Comparison of ENCODE assay signal across 15 cellular contexts in genomic region chr1:32266926-32267645, GRCh38. TPM values are rescaled to one million over a fixed set of nuclear protein-coding genes. Genes with fewer than 3 reads are reported as not detected.
DNase-seq lines count a peak whose midpoint lies in the region; ATAC-seq, FAIRE-seq and TF ChIP-seq lines count a peak whose summit lies in the region.
"Had no signal": no experiment of that assay in that cellular context is flagged by ENCODE, and none has a peak within 500 bp of the region (broad histone marks: within the 10 kb centered on the region; RNA-seq: fewer than 3 reads in every experiment).

No MANE protein-coding gene starts in this region.

- no peak overlapping the region for H2AFZ ChIP-seq in HepG2 (ENCODE audit: low read length)

- H3K4me2 ChIP-seq in BLaER1 (peak overlapping the region; percentile 57), HepG2 (ENCODE audit: low read depth, low read length) (peak overlapping the region; percentile 36; the same call in 1 of the 2 replicates)

- H3K4me3 ChIP-seq in BLaER1: no peak overlapping the region
- H3K4me3 ChIP-seq in adipocyte (ENCODE audit: low read length): no peak overlapping the region
- no peak overlapping the region for H3K4me3 ChIP-seq in HepG2 (replicated peaks in 1 of 3; ENCODE audit: insufficient read depth in 1 of 3, low read depth in 2 of 3, low read length in 3 of 3)
- H3K4me3 ChIP-seq in thyroid gland (replicated peaks in 1 of 3): no peak overlapping the region

- no TSS peak for BruUV-seq in HepG2 (replicated peaks; lab: Mats Ljungman, UMichigan)

- no peak for FAIRE-seq in HepG2 (lab: Jason Lieb, UNC)

- no peaks in the 10 kb centered on the region for H3K79me2 ChIP-seq in HepG2 (ENCODE audit: insufficient read depth, low read length)

- TF ChIP-seq EP300 in HepG2 (IDR thresholded peaks at IDR 0.05; ENCODE audit: low read depth in 2 of 2, low read length in 2 of 2): no peak
- TF ChIP-seq EP300 in HepG2 (CRISPR knock-in tag; IDR thresholded peaks at IDR 0.05; ENCODE audit: borderline replicate concordance): no peak

- H3K9ac ChIP-seq in BLaER1: no peak overlapping the region; the same call in 1 of the 2 replicates
- H3K9ac ChIP-seq in adipocyte (ENCODE audit: low read length): no peak overlapping the region
- no peak overlapping the region for H3K9ac ChIP-seq in HepG2 (ENCODE audit: insufficient read depth, low read depth, low read length)

- TF ChIP-seq CTCF in HepG2 (CRISPR knock-in tag; IDR thresholded peaks at IDR 0.05) (no peak), thyroid gland (IDR thresholded peaks at IDR 0.05) (no peak)

- POLR2A ChIA-PET in HepG2 (lab: Yijun Ruan, JAX): interaction anchor here (2.6 kb wide), 1 partner anchor 17 kb away, joined by 12 read pairs; the partner anchor contains the start of gene LCK

- H4K20me1 ChIP-seq in BLaER1: no peaks in the 10 kb centered on the region
- H4K20me1 ChIP-seq in HepG2 (ENCODE audit: insufficient read depth, low read length): no peaks in the 10 kb centered on the region

- WGBS in HepG2 (ENCODE audit: low lambda C conversion rate): 29% methylated on average over 8 of the region's 8 CpGs
- 63% methylated on average over 8 of the region's 8 CpGs for WGBS in thyroid gland, 2 donors

- in situ Hi-C loops in HepG2 (cut with HindIII; ENCODE audit: extremely low pct_ligation_motif_present, low pct_unique_long_range_greater_than_20kb): no loop called here
- in situ Hi-C loops in G401 (cut with HindIII; ENCODE audit: low sequenced_read_pairs): no loop called here

- DNase-seq in HCEC 1CT (peak; percentile 81), adipocyte (ENCODE audit: low read depth) (peak; percentile 54), HepG2 (ENCODE audit: low spot score) (peak; percentile 39), GM19238 (ENCODE audit: insufficient read length, low spot score) (no peak), thyroid gland (no peak), COLO668 (lab: John Stamatoyannopoulos, UW; ENCODE audit: unreplicated experiment) (no peak), G401 (ENCODE audit: low spot score) (no peak)
- DNase-seq: amygdala, DMS53, foreskin melanocyte, left ventricle myocardium superior had no signal

- H3K4me1 ChIP-seq in BLaER1: peaks cover 56% of the 10 kb centered on the region
- peaks cover 19% of the 10 kb centered on the region for H3K4me1 ChIP-seq in adipocyte (ENCODE audit: control insufficient read depth, insufficient read depth, low read length)
- H3K4me1 ChIP-seq in HepG2 (ENCODE audit: insufficient read depth, low read length): peaks cover 34% of the 10 kb centered on the region
- no peaks in the 10 kb centered on the region for H3K4me1 ChIP-seq in thyroid gland

- peak overlapping the region; percentile 56 for H3K27ac ChIP-seq in BLaER1
- no peak overlapping the region for H3K27ac ChIP-seq in HepG2 (ENCODE audit: extremely low read length, insufficient read depth, low read length)
- H3K27ac ChIP-seq in thyroid gland: no peak overlapping the region
- H3K27ac ChIP-seq: HL-60 had no signal

- H3K9me3 ChIP-seq in BLaER1: no peaks in the 10 kb centered on the region
- H3K9me3 ChIP-seq in adipocyte (ENCODE audit: control insufficient read depth, low read length): no peaks in the 10 kb centered on the region
- H3K9me3 ChIP-seq in HepG2 (ENCODE audit: low read length): no peaks in the 10 kb centered on the region
- no peaks in the 10 kb centered on the region for H3K9me3 ChIP-seq in thyroid gland

- TF ChIP-seq RAD21 in HepG2 (CRISPR knock-in tag; IDR thresholded peaks at IDR 0.05): no peak

- H3K36me3 ChIP-seq in BLaER1 (no peaks in the 10 kb centered on the region), adipocyte (ENCODE audit: control insufficient read depth, insufficient read depth, low read length, severe bottlenecking) (no peaks in the 10 kb centered on the region), HepG2 (replicated peaks in 1 of 2; ENCODE audit: control insufficient read depth in 1 of 2, insufficient read depth in 2 of 2, low read length in 2 of 2) (no peaks in the 10 kb centered on the region), thyroid gland (no peaks in the 10 kb centered on the region)

- H3K27me3 ChIP-seq in BLaER1 (no peaks in the 10 kb centered on the region), adipocyte (replicated peaks; ENCODE audit: control insufficient read depth, insufficient read depth, low read length) (no peaks in the 10 kb centered on the region), HepG2 (ENCODE audit: control insufficient read depth in 1 of 2, insufficient read depth in 2 of 2, low read length in 2 of 2) (0 out of 5 replicates have a peak, but pooled peaks cover 0 to 2% of the 10 kb centered on the region in 2 experiments), thyroid gland (no peaks in the 10 kb centered on the region)

- intact Hi-C loops in HepG2 (cut with micrococcal nuclease; ENCODE audit: unreplicated experiment) (no loop called here), thyroid gland (cut with DNase I) (no loop called here)

- ATAC-seq in HepG2: peak; percentile 46
- ATAC-seq: HCT116, left ventricle myocardium superior, sciatic nerve had no signal

- no peak for TF ChIP-seq POLR2A in HepG2 (IDR thresholded peaks at IDR 0.05; ENCODE audit: insufficient read depth in 1 of 2, low read depth in 2 of 2, low read length in 2 of 2)
- TF ChIP-seq POLR2A in thyroid gland (IDR thresholded peaks at IDR 0.05): no peak

- CTCF ChIA-PET in HepG2 (lab: Yijun Ruan, JAX; ENCODE audit: low intra/inter-chr PET ratio, low total read pairs): no interaction called here

RNA-seq across cellular contexts. Expression of gene LCK, which starts 16.0 kb away (rescaled TPM):
- 0.83 and 0.93 TPM in 2 replicates for total RNA-seq in HepG2 (2016; rRNA removed; fragmentation: Illumina TruSeq; extraction: Trizol)
- total RNA-seq in HepG2 (2016; cell fraction: cytosol; rRNA removed; fragmentation: Illumina TruSeq; extraction: Trizol; ENCODE audit: low read depth): 0.30 TPM in 1 of 2 replicates, not detected in the other
- total RNA-seq in HepG2 (2016; cell fraction: insoluble cytoplasmic fraction; rRNA removed; fragmentation: Illumina TruSeq; extraction: Trizol): 0.54 and 0.61 TPM in 2 replicates
- 0.31 and 0.40 TPM in 2 replicates for total RNA-seq in HepG2 (2016; cell fraction: membrane; rRNA removed; fragmentation: Illumina TruSeq; extraction: Trizol)
- total RNA-seq in HepG2 (2016; cell fraction: nucleus; rRNA removed; fragmentation: Illumina TruSeq; extraction: Trizol): 0.40 and 1.3 TPM in 2 replicates
- polyA plus RNA-seq in HepG2 (2011; rRNA removed): 1.8 and 3.1 TPM in 2 replicates
- polyA plus RNA-seq in HepG2 (2011; cell fraction: cytosol; rRNA removed): 1.6 and 2.2 TPM in 2 replicates
- polyA plus RNA-seq in HepG2 (2011; cell fraction: nucleus; rRNA removed): 5.1 and 6.4 TPM in 2 replicates
- polyA plus RNA-seq in HepG2 (2012): 1.2 and 1.3 TPM in 2 replicates
- polyA plus RNA-seq in HepG2 (2016; cell fraction: cytosol; fragmentation: Illumina TruSeq; extraction: Trizol; ENCODE audit: low read depth): 0.06 and 0.08 TPM in 2 replicates
- 0.60 and 0.75 TPM in 2 replicates for polyA plus RNA-seq in HepG2 (2016; cell fraction: insoluble cytoplasmic fraction; fragmentation: Illumina TruSeq; extraction: Trizol; ENCODE audit: low read depth)
- polyA plus RNA-seq in HepG2 (2016; cell fraction: membrane; fragmentation: Illumina TruSeq; extraction: Trizol; ENCODE audit: low read depth): 0.17 and 0.27 TPM in 2 replicates
- polyA plus RNA-seq in HepG2 (2016; cell fraction: nucleus; fragmentation: Illumina TruSeq; extraction: Trizol; ENCODE audit: insufficient read depth, low read depth): 0.71 and 1.1 TPM in 2 replicates
- polyA minus RNA-seq in HepG2 (2011; rRNA and poly(A)+ RNA removed; ENCODE audit: low replicate concordance): 0.42 and 2.6 TPM in 2 replicates
- 1.2 and 1.3 TPM in 2 replicates for polyA minus RNA-seq in HepG2 (2011; cell fraction: cytosol; rRNA and poly(A)+ RNA removed)
- 0.75 and 2.3 TPM in 2 replicates for polyA minus RNA-seq in HepG2 (2011; cell fraction: nucleus; rRNA and poly(A)+ RNA removed)
- 1 to 10 TPM; 2.2 to 4.0 (median 3.5) TPM for total RNA-seq in thyroid gland
- total RNA-seq in G401 (2014; rRNA removed; shearing (Covaris generic)): not detected in 2 replicates

RNA-seq across cellular contexts. Expression of gene FAM167B, which starts 20.1 kb away (rescaled TPM):
- total RNA-seq in HepG2 (2016; rRNA removed; fragmentation: Illumina TruSeq; extraction: Trizol) (0.15 and 0.45 TPM in 2 replicates), thyroid gland (1 to 10 TPM; 3.6 to 5.6 (median 4.1) TPM)
- total RNA-seq in HepG2 (2016; cell fraction: cytosol; rRNA removed; fragmentation: Illumina TruSeq; extraction: Trizol; ENCODE audit: low read depth): 0.30 TPM in 1 of 2 replicates, not detected in the other
- total RNA-seq in HepG2 (2016; cell fraction: insoluble cytoplasmic fraction; rRNA removed; fragmentation: Illumina TruSeq; extraction: Trizol): 0.28 TPM in 1 of 2 replicates, not detected in the other
- total RNA-seq in HepG2 (2016; cell fraction: membrane; rRNA removed; fragmentation: Illumina TruSeq; extraction: Trizol): 0.31 and 0.65 TPM in 2 replicates
- total RNA-seq in HepG2 (2016; cell fraction: nucleus; rRNA removed; fragmentation: Illumina TruSeq; extraction: Trizol): 0.41 TPM in 1 of 2 replicates, not detected in the other
- 0.70 and 1.1 TPM in 2 replicates for polyA plus RNA-seq in HepG2 (2011; rRNA removed)
- polyA plus RNA-seq in HepG2 (2011; cell fraction: cytosol; rRNA removed): 0.67 and 1.1 TPM in 2 replicates
- 0.51 and 0.55 TPM in 2 replicates for polyA plus RNA-seq in HepG2 (2011; cell fraction: nucleus; rRNA removed)
- 0.94 and 1.4 TPM in 2 replicates for polyA plus RNA-seq in HepG2 (2012)
- polyA plus RNA-seq in HepG2 (2016; cell fraction: cytosol; fragmentation: Illumina TruSeq; extraction: Trizol; ENCODE audit: low read depth): 0.37 and 0.38 TPM in 2 replicates
- 0.44 and 0.56 TPM in 2 replicates for polyA plus RNA-seq in HepG2 (2016; cell fraction: insoluble cytoplasmic fraction; fragmentation: Illumina TruSeq; extraction: Trizol; ENCODE audit: low read depth)
- polyA plus RNA-seq in HepG2 (2016; cell fraction: membrane; fragmentation: Illumina TruSeq; extraction: Trizol; ENCODE audit: low read depth): 0.42 and 0.56 TPM in 2 replicates
- polyA plus RNA-seq in HepG2 (2016; cell fraction: nucleus; fragmentation: Illumina TruSeq; extraction: Trizol; ENCODE audit: insufficient read depth, low read depth): 0.89 TPM in 1 of 2 replicates, not detected in the other
- polyA minus RNA-seq in HepG2 (2011; rRNA and poly(A)+ RNA removed; ENCODE audit: low replicate concordance): 0.44 and 1.3 TPM in 2 replicates
- polyA minus RNA-seq in HepG2 (2011; cell fraction: cytosol; rRNA and poly(A)+ RNA removed): 0.70 TPM in 1 of 2 replicates, not detected in the other
- polyA minus RNA-seq in HepG2 (2011; cell fraction: nucleus; rRNA and poly(A)+ RNA removed): not detected in 2 replicates
- not detected in 2 replicates for total RNA-seq in G401 (2014; rRNA removed; shearing (Covaris generic))

RNA-seq across cellular contexts. Expression of gene HDAC1, which starts 24.8 kb away (rescaled TPM):
- 93.5 and 109 TPM in 2 replicates for total RNA-seq in HepG2 (2016; rRNA removed; fragmentation: Illumina TruSeq; extraction: Trizol)
- 18.6 and 19.6 TPM in 2 replicates for total RNA-seq in HepG2 (2016; cell fraction: cytosol; rRNA removed; fragmentation: Illumina TruSeq; extraction: Trizol; ENCODE audit: low read depth)
- total RNA-seq in HepG2 (2016; cell fraction: insoluble cytoplasmic fraction; rRNA removed; fragmentation: Illumina TruSeq; extraction: Trizol): 97.8 and 111 TPM in 2 replicates
- total RNA-seq in HepG2 (2016; cell fraction: membrane; rRNA removed; fragmentation: Illumina TruSeq; extraction: Trizol): 26.5 and 28.5 TPM in 2 replicates
- 69.7 and 73.3 TPM in 2 replicates for total RNA-seq in HepG2 (2016; cell fraction: nucleus; rRNA removed; fragmentation: Illumina TruSeq; extraction: Trizol)
- 189 and 190 TPM in 2 replicates for polyA plus RNA-seq in HepG2 (2011; rRNA removed)
- polyA plus RNA-seq in HepG2 (2011; cell fraction: cytosol; rRNA removed): 126 and 169 TPM in 2 replicates
- polyA plus RNA-seq in HepG2 (2011; cell fraction: nucleus; rRNA removed): 278 and 321 TPM in 2 replicates
- 146 and 207 TPM in 2 replicates for polyA plus RNA-seq in HepG2 (2012)
- 9.8 and 9.9 TPM in 2 replicates for polyA plus RNA-seq in HepG2 (2016; cell fraction: cytosol; fragmentation: Illumina TruSeq; extraction: Trizol; ENCODE audit: low read depth)
- 105 and 112 TPM in 2 replicates for polyA plus RNA-seq in HepG2 (2016; cell fraction: insoluble cytoplasmic fraction; fragmentation: Illumina TruSeq; extraction: Trizol; ENCODE audit: low read depth)
- polyA plus RNA-seq in HepG2 (2016; cell fraction: membrane; fragmentation: Illumina TruSeq; extraction: Trizol; ENCODE audit: low read depth): 15.6 and 18.2 TPM in 2 replicates
- polyA plus RNA-seq in HepG2 (2016; cell fraction: nucleus; fragmentation: Illumina TruSeq; extraction: Trizol; ENCODE audit: insufficient read depth, low read depth): 128 and 133 TPM in 2 replicates
- 165 and 166 TPM in 2 replicates for polyA minus RNA-seq in HepG2 (2011; rRNA and poly(A)+ RNA removed; ENCODE audit: low replicate concordance)
- polyA minus RNA-seq in HepG2 (2011; cell fraction: cytosol; rRNA and poly(A)+ RNA removed): 54.2 and 56.9 TPM in 2 replicates
- polyA minus RNA-seq in HepG2 (2011; cell fraction: nucleus; rRNA and poly(A)+ RNA removed): 145 and 189 TPM in 2 replicates
- 10 to 100 TPM; 78.2 to 96.8 (median 85.0) TPM for total RNA-seq in thyroid gland
- total RNA-seq in G401 (2014; rRNA removed; shearing (Covaris generic)): 191 and 286 TPM in 2 replicates

RNA-seq across cellular contexts. Expression of gene EIF3I, which starts 44.9 kb away (rescaled TPM):
- total RNA-seq in HepG2 (2016; rRNA removed; fragmentation: Illumina TruSeq; extraction: Trizol): 223 and 286 TPM in 2 replicates
- 67.0 and 70.3 TPM in 2 replicates for total RNA-seq in HepG2 (2016; cell fraction: cytosol; rRNA removed; fragmentation: Illumina TruSeq; extraction: Trizol; ENCODE audit: low read depth)
- 235 and 275 TPM in 2 replicates for total RNA-seq in HepG2 (2016; cell fraction: insoluble cytoplasmic fraction; rRNA removed; fragmentation: Illumina TruSeq; extraction: Trizol)
- total RNA-seq in HepG2 (2016; cell fraction: membrane; rRNA removed; fragmentation: Illumina TruSeq; extraction: Trizol): 130 and 131 TPM in 2 replicates
- 55.1 and 64.8 TPM in 2 replicates for total RNA-seq in HepG2 (2016; cell fraction: nucleus; rRNA removed; fragmentation: Illumina TruSeq; extraction: Trizol)
- 210 and 218 TPM in 2 replicates for polyA plus RNA-seq in HepG2 (2011; rRNA removed)
- 334 and 368 TPM in 2 replicates for polyA plus RNA-seq in HepG2 (2011; cell fraction: cytosol; rRNA removed)
- 51.9 and 67.9 TPM in 2 replicates for polyA plus RNA-seq in HepG2 (2011; cell fraction: nucleus; rRNA removed)
- 173 and 177 TPM in 2 replicates for polyA plus RNA-seq in HepG2 (2012)
- polyA plus RNA-seq in HepG2 (2016; cell fraction: cytosol; fragmentation: Illumina TruSeq; extraction: Trizol; ENCODE audit: low read depth): 77.8 and 80.3 TPM in 2 replicates
- 282 and 311 TPM in 2 replicates for polyA plus RNA-seq in HepG2 (2016; cell fraction: insoluble cytoplasmic fraction; fragmentation: Illumina TruSeq; extraction: Trizol; ENCODE audit: low read depth)
- 120 and 124 TPM in 2 replicates for polyA plus RNA-seq in HepG2 (2016; cell fraction: membrane; fragmentation: Illumina TruSeq; extraction: Trizol; ENCODE audit: low read depth)
- 90.6 and 90.7 TPM in 2 replicates for polyA plus RNA-seq in HepG2 (2016; cell fraction: nucleus; fragmentation: Illumina TruSeq; extraction: Trizol; ENCODE audit: insufficient read depth, low read depth)
- 326 and 552 TPM in 2 replicates for polyA minus RNA-seq in HepG2 (2011; rRNA and poly(A)+ RNA removed; ENCODE audit: low replicate concordance)
- polyA minus RNA-seq in HepG2 (2011; cell fraction: cytosol; rRNA and poly(A)+ RNA removed): 107 and 121 TPM in 2 replicates
- 37.5 and 37.7 TPM in 2 replicates for polyA minus RNA-seq in HepG2 (2011; cell fraction: nucleus; rRNA and poly(A)+ RNA removed)
- 100 to 1,000 TPM; 193 to 383 (median 216) TPM for total RNA-seq in thyroid gland
- 451 and 486 TPM in 2 replicates for total RNA-seq in G401 (2014; rRNA removed; shearing (Covaris generic))

RNA-seq across cellular contexts. Expression of gene TMEM234, which starts 44.9 kb away (rescaled TPM):
- 4.2 and 9.0 TPM in 2 replicates for total RNA-seq in HepG2 (2016; rRNA removed; fragmentation: Illumina TruSeq; extraction: Trizol)
- total RNA-seq in HepG2 (2016; cell fraction: cytosol; rRNA removed; fragmentation: Illumina TruSeq; extraction: Trizol; ENCODE audit: low read depth): 5.8 and 6.9 TPM in 2 replicates
- 3.5 and 8.7 TPM in 2 replicates for total RNA-seq in HepG2 (2016; cell fraction: insoluble cytoplasmic fraction; rRNA removed; fragmentation: Illumina TruSeq; extraction: Trizol)
- total RNA-seq in HepG2 (2016; cell fraction: membrane; rRNA removed; fragmentation: Illumina TruSeq; extraction: Trizol): 5.1 and 5.2 TPM in 2 replicates
- 11.7 and 11.9 TPM in 2 replicates for total RNA-seq in HepG2 (2016; cell fraction: nucleus; rRNA removed; fragmentation: Illumina TruSeq; extraction: Trizol)
- 6.1 and 6.8 TPM in 2 replicates for polyA plus RNA-seq in HepG2 (2011; rRNA removed)
- 3.9 and 4.6 TPM in 2 replicates for polyA plus RNA-seq in HepG2 (2011; cell fraction: cytosol; rRNA removed)
- polyA plus RNA-seq in HepG2 (2011; cell fraction: nucleus; rRNA removed): 23.3 and 24.8 TPM in 2 replicates
- polyA plus RNA-seq in HepG2 (2012): 4.1 and 4.7 TPM in 2 replicates
- 3.2 TPM in 2 replicates for polyA plus RNA-seq in HepG2 (2016; cell fraction: cytosol; fragmentation: Illumina TruSeq; extraction: Trizol; ENCODE audit: low read depth)
- 3.8 and 4.7 TPM in 2 replicates for polyA plus RNA-seq in HepG2 (2016; cell fraction: insoluble cytoplasmic fraction; fragmentation: Illumina TruSeq; extraction: Trizol; ENCODE audit: low read depth)
- polyA plus RNA-seq in HepG2 (2016; cell fraction: membrane; fragmentation: Illumina TruSeq; extraction: Trizol; ENCODE audit: low read depth): 2.9 and 3.0 TPM in 2 replicates
- polyA plus RNA-seq in HepG2 (2016; cell fraction: nucleus; fragmentation: Illumina TruSeq; extraction: Trizol; ENCODE audit: insufficient read depth, low read depth): 14.3 and 14.8 TPM in 2 replicates
- 21.3 and 41.3 TPM in 2 replicates for polyA minus RNA-seq in HepG2 (2011; rRNA and poly(A)+ RNA removed; ENCODE audit: low replicate concordance)
- 1.7 and 3.0 TPM in 2 replicates for polyA minus RNA-seq in HepG2 (2011; cell fraction: cytosol; rRNA and poly(A)+ RNA removed)
- polyA minus RNA-seq in HepG2 (2011; cell fraction: nucleus; rRNA and poly(A)+ RNA removed): 24.1 and 26.1 TPM in 2 replicates
- 10 to 100 TPM; 38.4 to 52.8 (median 39.2) TPM for total RNA-seq in thyroid gland
- total RNA-seq in G401 (2014; rRNA removed; shearing (Covaris generic)): 11.8 and 17.0 TPM in 2 replicates

Comparison
In these comparisons a context has a peak if more than half of its experiments do, and no peak if none do; other contexts are left out.
1. DNase-seq: peak in HCEC 1CT (single experiment), adipocyte (single experiment) and HepG2 (single experiment); none in GM19238 (single experiment), thyroid gland (0 of 2), COLO668 (single experiment) and G401 (single experiment).